In the genomic region with DNA sequence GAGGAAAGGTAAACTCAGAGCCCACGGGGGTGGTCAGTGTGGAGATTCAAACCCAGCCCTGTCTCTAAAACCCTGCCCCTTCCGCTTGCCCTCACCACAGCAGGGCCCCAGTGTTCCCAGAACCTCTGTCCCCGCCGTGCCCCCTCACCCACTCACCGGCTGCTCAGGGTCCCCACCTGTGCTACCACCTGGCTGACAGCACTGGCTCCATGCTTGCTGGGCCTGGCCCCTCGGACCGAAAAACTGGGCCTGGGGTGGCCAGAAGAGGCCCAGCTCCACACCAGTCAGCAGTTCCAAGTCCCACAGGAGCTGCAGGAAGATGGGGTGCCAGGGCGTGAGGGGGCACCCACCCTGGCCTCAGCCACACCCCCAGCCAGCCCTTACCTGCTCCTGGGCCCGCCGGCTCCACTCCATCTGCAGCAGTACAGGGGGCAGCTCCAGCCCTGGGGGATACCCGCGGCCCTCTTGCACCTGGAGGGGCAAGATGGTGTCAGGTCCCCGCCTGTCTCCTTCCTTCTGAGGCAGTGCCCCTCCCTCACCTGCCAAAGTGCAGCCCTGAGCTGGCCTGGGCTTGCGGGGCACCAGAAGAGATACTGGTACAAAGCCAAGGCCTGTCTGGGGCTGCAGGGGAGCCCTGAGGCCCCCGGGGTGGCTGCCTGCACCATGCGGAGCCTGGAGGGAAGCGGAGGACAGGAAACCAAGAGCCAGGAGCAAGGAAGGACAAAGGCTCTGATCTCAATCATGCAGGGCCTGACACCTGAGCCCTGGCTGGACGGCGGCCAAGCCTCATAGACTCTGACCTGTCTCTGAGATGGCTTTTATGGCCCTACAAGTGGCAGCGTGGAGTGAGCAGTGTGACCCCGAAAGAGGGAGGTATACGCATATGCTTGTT, we compare ENCODE assay signal across 16 cellular contexts. TPM values are rescaled to one million over a fixed set of nuclear protein-coding genes. Genes with fewer than 3 reads are reported as not detected.
A peak's percentile ranks its signal among the peaks of the same experiment; 100 is the strongest.
DNase-seq lines count a peak whose midpoint lies in the region; ATAC-seq and TF ChIP-seq lines count a peak whose summit lies in the region.
"Had no signal": no experiment of that assay in that cellular context is flagged by ENCODE, and none has a peak within 500 bp of the region (broad histone marks: within the 10 kb centered on the region; RNA-seq: fewer than 3 reads in every experiment).

No MANE protein-coding gene starts in this region.

- intact Hi-C loops in HCT116 (cut with micrococcal nuclease) (no loop called here), left colon (cut with DNase I, micrococcal nuclease) (no loop called here), A673 (cut with micrococcal nuclease; ENCODE audit: unreplicated experiment) (no loop called here)

- DNase-seq in BE2C (peak; percentile 18), HCT116 (ENCODE audit: low read depth, low spot score) (no peak), NCI-H345 (lab: John Stamatoyannopoulos, UW) (peak; percentile 37), left colon (peak; percentile 90 to 92), A673 (ENCODE audit: low spot score) (no peak), cerebellum (ENCODE audit: low spot score) (no peak)
- no peak for DNase-seq in activated CD8-positive, alpha-beta memory T cell treated with anti-CD3 and anti-CD28 coated beads, Interleukin-2, amount 10 ng/mL, durations not matched to agents 7 days and 5 days
- DNase-seq: activated CD4-positive, alpha-beta T cell treated with anti-CD3 and anti-CD28 coated beads, Interleukin-2, amount 50 U/mL, for 1 hour; activated T-cell treated with anti-CD3 and anti-CD28 coated beads, Interleukin-2, amount 50 U/mL, for 24 hours; brain microvascular endothelial cell; effector CD8-positive, alpha-beta T cell; Kasumi-1 had no signal

- H3K36me3 Mint-ChIP-seq in activated CD8-positive, alpha-beta memory T cell treated with anti-CD3 and anti-CD28 coated beads, Interleukin-2, amount 10 ng/mL, durations not matched to agents 7 days and 5 days = no peaks in the 10 kb centered on the region
- H3K36me3 Mint-ChIP-seq: activated naive CD8-positive, alpha-beta T cell had no signal

- H3K4me1 Mint-ChIP-seq in activated CD8-positive, alpha-beta memory T cell treated with anti-CD3 and anti-CD28 coated beads, Interleukin-2, amount 10 ng/mL, durations not matched to agents 7 days and 5 days = peaks cover 14% of the 10 kb centered on the region

- H2AFZ ChIP-seq in HCT116 (ENCODE audit: low read depth, low read length, poor library complexity, severe bottlenecking) = no peak overlapping the region

- RAD21 ChIA-PET in HCT116 (lab: Charles Lee; ENCODE audit: low non-redundant PET in 1 of 2, low total read pairs in 2 of 2, uncharacterized antibody in 2 of 2, unreplicated experiment in 2 of 2) = interaction anchor here in 1 of 2 experiments (0.6 kb wide), 1 partner anchor 447 kb away, joined by 3 read pairs; no protein-coding TSS in a partner anchor

- H3K27ac Mint-ChIP-seq in activated CD8-positive, alpha-beta memory T cell treated with anti-CD3 and anti-CD28 coated beads, Interleukin-2, amount 10 ng/mL, durations not matched to agents 7 days and 5 days = no peak overlapping the region
- H3K27ac Mint-ChIP-seq: activated naive CD8-positive, alpha-beta T cell; activated T-cell treated with anti-CD3 and anti-CD28 coated beads, Interleukin-2, amount 50 U/mL, for 24 hours; progenitor cell of endocrine pancreas had no signal

- TF ChIP-seq CTCF in BE2C (IDR thresholded peaks at IDR 0.05; ENCODE audit: low read depth, low read length) (no peak), HCT116 (IDR thresholded peaks at IDR 0.05 in 2 of 3, conservative IDR thresholded peaks at IDR 0.05 in 1 of 3; ENCODE audit: borderline replicate concordance in 1 of 3, insufficient read depth in 1 of 3, low read depth in 2 of 3, low read length in 2 of 3) (no peak), A673 (conservative IDR thresholded peaks at IDR 0.05; ENCODE audit: low read depth, low read length) (no peak)

- no peaks in the 10 kb centered on the region for H3K36me3 ChIP-seq in BE2C
- no peaks in the 10 kb centered on the region for H3K36me3 ChIP-seq in HCT116 (ENCODE audit: control insufficient read depth in 1 of 2, insufficient read depth in 2 of 2, low read length in 2 of 2)
- no peaks in the 10 kb centered on the region for H3K36me3 ChIP-seq in A673 (ENCODE audit: insufficient read depth, low read length, poor library complexity, severe bottlenecking)
- H3K36me3 ChIP-seq: brain microvascular endothelial cell had no signal

- no peaks in the 10 kb centered on the region for H3K9me3 Mint-ChIP-seq in activated CD8-positive, alpha-beta memory T cell treated with anti-CD3 and anti-CD28 coated beads, Interleukin-2, amount 10 ng/mL, durations not matched to agents 7 days and 5 days (ENCODE audit: low read depth)
- H3K9me3 Mint-ChIP-seq: activated T-cell treated with anti-CD3 and anti-CD28 coated beads, Interleukin-2, amount 50 U/mL, for 24 hours had no signal

- ATAC-seq in HCT116 (no peak), left colon (peak; percentile 80), HG02973 (IDR thresholded peaks at IDR 0.05; ENCODE audit: unreplicated experiment) (no peak)
- ATAC-seq in activated CD8-positive, alpha-beta memory T cell treated with anti-CD3 and anti-CD28 coated beads, Interleukin-2, amount 10 ng/mL, durations not matched to agents 7 days and 5 days = no peak

- CTCF ChIA-PET in HCT116 (lab: Charles Lee) (interaction anchor here (0.9 kb wide), 1 partner anchor 9 kb away, joined by 4 read pairs; no protein-coding TSS in a partner anchor), A673 (lab: Charles Lee) (no interaction called here)
- CTCF ChIA-PET in activated CD8-positive, alpha-beta memory T cell treated with anti-CD3 and anti-CD28 coated beads, Interleukin-2, amount 10 ng/mL, durations not matched to agents 7 days and 5 days (lab: Charles Lee) = interaction anchor here (1.4 to 1.8 kb wide), 4 partner anchors 9 to 32 kb away, joined by 3 to 11 read pairs (median 5); partner anchors contain the start of gene ATP6V1F

- H4K20me1 ChIP-seq in HCT116 (ENCODE audit: insufficient read depth) = no peaks in the 10 kb centered on the region

- BruUV-seq in HCT116 (replicated peaks; lab: Mats Ljungman, UMichigan) = no TSS peak
- no TSS peak for BruUV-seq in A673 (replicated peaks; lab: Mats Ljungman, UMichigan)

- H3K27me3 ChIP-seq in BE2C = no peaks in the 10 kb centered on the region
- no peaks in the 10 kb centered on the region for H3K27me3 ChIP-seq in HCT116 (ENCODE audit: insufficient read depth, low read length)
- no peaks in the 10 kb centered on the region for H3K27me3 ChIP-seq in A673 (replicated peaks; ENCODE audit: insufficient read depth, low read depth, low read length, poor library complexity)

- H3K4me3 ChIP-seq in BE2C (ENCODE audit: low read depth, low read length) = no peak overlapping the region
- no peak overlapping the region for H3K4me3 ChIP-seq in HCT116 (replicated peaks in 1 of 2; ENCODE audit: low read depth in 1 of 2, low read length in 2 of 2)
- no peak overlapping the region for H3K4me3 ChIP-seq in A673 (ENCODE audit: low read depth, low read length, poor library complexity, severe bottlenecking)
- H3K4me3 ChIP-seq: SK-N-MC had no signal

- no peak overlapping the region for H3K9ac ChIP-seq in HCT116 (ENCODE audit: low read length)

- no peaks in the 10 kb centered on the region for H3K4me1 ChIP-seq in BE2C
- peaks cover 18 to 48% of the 10 kb centered on the region in 2 experiments for H3K4me1 ChIP-seq in HCT116 (ENCODE audit: control insufficient read depth in 1 of 2, insufficient read depth in 2 of 2, low read length in 2 of 2)
- H3K4me1 ChIP-seq in A673 (ENCODE audit: insufficient read depth, low read length, poor library complexity, severe bottlenecking) = no peaks in the 10 kb centered on the region

- no peak for TF ChIP-seq RAD21 in HCT116 (IDR thresholded peaks at IDR 0.05; ENCODE audit: low read depth)

- H3K79me2 ChIP-seq in HCT116 (ENCODE audit: insufficient read depth, low read length) = no peaks in the 10 kb centered on the region

- peak overlapping the region; percentile 6; the same call in 1 of the 2 replicates for H3K4me2 ChIP-seq in HCT116 (ENCODE audit: low read length)

- H3K9me3 ChIP-seq in BE2C (no peaks in the 10 kb centered on the region), HCT116 (ENCODE audit: control insufficient read depth in 1 of 2, insufficient read depth in 1 of 2, low read depth in 1 of 2, low read length in 2 of 2) (no peaks in the 10 kb centered on the region), A673 (ENCODE audit: low read depth, low read length, poor library complexity, severe bottlenecking) (no peaks in the 10 kb centered on the region)

- H3K27ac ChIP-seq in HCT116 (ENCODE audit: low read depth, low read length) (no peak overlapping the region; the same call in 1 of the 2 replicates), A673 (ENCODE audit: low read depth, low read length, poor library complexity, severe bottlenecking) (no peak overlapping the region)
- H3K27ac ChIP-seq: brain microvascular endothelial cell, SK-N-MC had no signal

- no peaks in the 10 kb centered on the region for H3K9me2 ChIP-seq in HCT116 (ENCODE audit: insufficient read depth)

- POLR2A ChIA-PET in HCT116 (lab: Charles Lee) (no interaction called here), A673 (lab: Charles Lee; ENCODE audit: low non-redundant PET) (no interaction called here)

- H3K4me3 Mint-ChIP-seq in activated CD8-positive, alpha-beta memory T cell treated with anti-CD3 and anti-CD28 coated beads, Interleukin-2, amount 10 ng/mL, durations not matched to agents 7 days and 5 days = no peak overlapping the region
- H3K4me3 Mint-ChIP-seq: activated naive CD8-positive, alpha-beta T cell; activated T-cell treated with anti-CD3 and anti-CD28 coated beads, Interleukin-2, amount 50 U/mL, for 24 hours had no signal

- no peak for TF ChIP-seq POLR2A in HCT116 (IDR thresholded peaks at IDR 0.05; ENCODE audit: borderline replicate concordance, extremely low read depth, insufficient read depth, insufficient read length)

- H3K27me3 Mint-ChIP-seq in activated CD8-positive, alpha-beta memory T cell treated with anti-CD3 and anti-CD28 coated beads, Interleukin-2, amount 10 ng/mL, durations not matched to agents 7 days and 5 days = peaks cover 21% of the 10 kb centered on the region
- H3K27me3 Mint-ChIP-seq: activated naive CD8-positive, alpha-beta T cell had no signal

RNA-seq across cellular contexts. Expression of gene ATP6V1F, which starts 11.7 kb away (rescaled TPM):
- 748 TPM for polyA plus RNA-seq in BE2C (2012; ENCODE audit: insufficient read depth, insufficient read length, low read depth)
- total RNA-seq in HCT116 (2021; ENCODE audit: unreplicated experiment) (149 TPM), left colon (10 to 100 TPM; 65.8 to 78.5 TPM), A673 (2021) (148 and 152 TPM in 2 replicates), cerebellum (58.4 TPM)
- polyA plus RNA-seq in HCT116 (2012) = 223 and 261 TPM in 2 replicates
- 100 to 1,000 TPM; 127 to 158 TPM for total RNA-seq in activated CD8-positive, alpha-beta memory T cell treated with anti-CD3 and anti-CD28 coated beads, Interleukin-2, amount 10 ng/mL, durations not matched to agents 7 days and 5 days

RNA-seq across cellular contexts. Expression of gene KCP, which starts 36.1 kb away (rescaled TPM):
- 5.7 TPM for polyA plus RNA-seq in BE2C (2012; ENCODE audit: insufficient read depth, insufficient read length, low read depth)
- total RNA-seq in HCT116 (2021; ENCODE audit: unreplicated experiment) = 1.6 TPM
- 0.79 and 1.2 TPM in 2 replicates for polyA plus RNA-seq in HCT116 (2012)
- 1 to 10 TPM in 1 of 2 donors, under 1 TPM in 1; 0.81 to 1.6 TPM for total RNA-seq in left colon
- total RNA-seq in activated CD8-positive, alpha-beta memory T cell treated with anti-CD3 and anti-CD28 coated beads, Interleukin-2, amount 10 ng/mL, durations not matched to agents 7 days and 5 days = under 1 TPM; 0.20 to 0.52 TPM
- not detected in 2 replicates for total RNA-seq in A673 (2021)
- total RNA-seq in cerebellum = 3.4 TPM

RNA-seq across cellular contexts. Expression of gene FLNC, which starts 44.2 kb away (rescaled TPM):
- polyA plus RNA-seq in BE2C (2012; ENCODE audit: insufficient read depth, insufficient read length, low read depth) = 79.3 TPM
- total RNA-seq in HCT116 (2021; ENCODE audit: unreplicated experiment) (42.8 TPM), left colon (10 to 100 TPM in 1 of 2 donors, 1 to 10 TPM in 1; 2.4 to 41.4 TPM), A673 (2021) (6.5 and 7.8 TPM in 2 replicates), cerebellum (43.4 TPM)
- polyA plus RNA-seq in HCT116 (2012) = 38.4 and 60.1 TPM in 2 replicates
- not detected for total RNA-seq in activated CD8-positive, alpha-beta memory T cell treated with anti-CD3 and anti-CD28 coated beads, Interleukin-2, amount 10 ng/mL, durations not matched to agents 7 days and 5 days

Comparison
In these comparisons a context has a peak if more than half of its experiments do, and no peak if none do; other contexts are left out.
1. DNase-seq: peak in BE2C (single experiment), NCI-H345 (single experiment) and left colon (2 of 2); none in HCT116 (single experiment), activated CD8-positive, alpha-beta memory T cell treated with anti-CD3 and anti-CD28 coated beads, Interleukin-2, amount 10 ng/mL, durations not matched to agents 7 days and 5 days (single experiment), A673 (single experiment) and cerebellum (single experiment).